1 cellular context compared by ENCODE assay signal in genomic region chr15:40002295-40002694, GRCh38.
TF ChIP-seq lines count a peak whose summit lies in the region.

No MANE protein-coding gene starts in this region.

TF ChIP-seq in GM23338, 12 proteins besides CTCF, POLR2A, EP300 and RAD21 (continued from another document):
- no peak for TF ChIP-seq ETS1 (IDR thresholded peaks at IDR 0.05)
- TF ChIP-seq EZH2phosphoT487 (IDR thresholded peaks at IDR 0.05; ENCODE audit: unreplicated experiment): no peak
- TF ChIP-seq POLR2AphosphoS5 (IDR thresholded peaks at IDR 0.05; ENCODE audit: low read depth): no peak
- no peak for TF ChIP-seq NANOG (IDR thresholded peaks at IDR 0.05; ENCODE audit: borderline replicate concordance)
- TF ChIP-seq STAT1 (IDR thresholded peaks at IDR 0.05; ENCODE audit: unreplicated experiment): no peak
- no peak for TF ChIP-seq ZNF462 (CRISPR knock-in tag; IDR thresholded peaks at IDR 0.05)
- TF ChIP-seq JUNB (IDR thresholded peaks at IDR 0.05; ENCODE audit: unreplicated experiment): no peak
- no peak for TF ChIP-seq REST (IDR thresholded peaks at IDR 0.05; ENCODE audit: unreplicated experiment)
- no peak for TF ChIP-seq ZNF331 (CRISPR knock-in tag; IDR thresholded peaks at IDR 0.05; ENCODE audit: low read depth)
